ENCODE assay signal across 11 cellular contexts in the genomic region with DNA sequence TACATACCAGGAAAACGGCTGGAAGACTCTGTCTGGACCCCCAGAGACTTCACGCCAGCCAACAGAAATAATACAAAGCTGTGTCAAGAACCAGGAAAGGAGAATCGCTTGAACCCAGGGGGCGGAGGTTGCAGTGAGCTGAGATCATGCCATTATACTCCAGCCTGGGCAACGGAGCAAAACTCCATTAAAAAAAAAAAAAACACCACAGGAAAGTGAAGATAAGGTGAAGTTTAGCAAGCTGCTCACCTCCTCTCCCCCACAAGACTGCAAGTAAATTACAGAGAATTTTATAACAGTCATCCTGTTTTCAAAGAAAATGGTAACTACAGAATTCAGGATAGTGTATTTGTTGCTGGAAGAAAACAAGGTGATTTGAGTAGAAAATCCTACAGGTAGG. TPM values are rescaled to one million over a fixed set of nuclear protein-coding genes. Genes with fewer than 3 reads are reported as not detected.
"Had no signal": no experiment of that assay in that cellular context is flagged by ENCODE, and none has a peak within 500 bp of the region (broad histone marks: within the 10 kb centered on the region; RNA-seq: fewer than 3 reads in every experiment).

No MANE protein-coding gene starts in this region.

- H3K9me3 ChIP-seq: HAP-1 had no signal

- ATAC-seq: HCT116 had no signal

- H3K27ac ChIP-seq: GM23248 had no signal

- DNase-seq: GM23248, GOT3, H7, HFFc6, IMR-90, KBM-7 had no signal

- H3K4me3 ChIP-seq: GM23248, HAP-1 had no signal

- FAIRE-seq: HTR-8/SVneo had no signal

- H3K9ac ChIP-seq: GM23248 had no signal

- H3K4me1 ChIP-seq: HAP-1 had no signal

- H3K36me3 ChIP-seq: HAP-1 had no signal

- H2AFZ ChIP-seq: GM23248 had no signal

RNA-seq across cellular contexts. Expression of a gene that starts 1.0 kb away (rescaled TPM):
- total RNA-seq: GM23248, H4, H7, HFFc6, HT-29, IMR-90 had no signal
- polyA plus RNA-seq: GM23248, IMR-90 had no signal

RNA-seq across cellular contexts. Expression of a gene that starts 9.3 kb away (rescaled TPM):
- total RNA-seq: GM23248, H4, H7, HFFc6, HT-29, IMR-90 had no signal
- polyA plus RNA-seq: GM23248, IMR-90 had no signal

RNA-seq across cellular contexts. Expression of a gene that starts 10.2 kb away (rescaled TPM):
- total RNA-seq: GM23248, H4, H7, HFFc6, HT-29, IMR-90 had no signal
- polyA plus RNA-seq: GM23248, IMR-90 had no signal

RNA-seq across cellular contexts. Expression of a gene that starts 29.7 kb away (rescaled TPM):
- total RNA-seq: GM23248, H4, H7, HFFc6, HT-29, IMR-90 had no signal
- polyA plus RNA-seq: GM23248, IMR-90 had no signal
